In genomic region chr7:13262929-13263530, GRCh38 we compare ENCODE assay signal across 9 cellular contexts.
DNase-seq lines count a peak whose midpoint lies in the region; ATAC-seq, FAIRE-seq and TF ChIP-seq lines count a peak whose summit lies in the region.
"Had no signal": no experiment of that assay in that cellular context is flagged by ENCODE, and none has a peak within 500 bp of the region (broad histone marks: within the 10 kb centered on the region; RNA-seq: fewer than 3 reads in every experiment).

No MANE protein-coding gene starts in this region.

- H3K4me3 ChIP-seq in esophagus squamous epithelium = no peak overlapping the region
- H3K4me3 ChIP-seq in osteoblast (ENCODE audit: insufficient read depth, low read length) = no peak overlapping the region
- H3K4me3 ChIP-seq: BLaER1 had no signal

- H3K79me2 ChIP-seq in osteoblast (ENCODE audit: insufficient read depth, low read length) = no peaks in the 10 kb centered on the region

- no peak for FAIRE-seq in HTR-8/SVneo (lab: Jason Lieb, UNC)

- H4K20me1 ChIP-seq in osteoblast (ENCODE audit: insufficient read depth, low read length) = no peaks in the 10 kb centered on the region
- H4K20me1 ChIP-seq: BLaER1 had no signal

- H2AFZ ChIP-seq in osteoblast (ENCODE audit: low read length) = no peak overlapping the region

- no peak for TF ChIP-seq POLR2A in esophagus squamous epithelium (IDR thresholded peaks at IDR 0.05)

- WGBS in esophagus squamous epithelium, 2 donors = 2 to 4% methylated on average over 4 of the region's 4 CpGs

- intact Hi-C loops in esophagus squamous epithelium (cut with DNase I) = loop anchor here (5.0 to 10.0 kb wide), 3 partner anchors 588 to 738 kb away; no protein-coding TSS in a partner anchor

- H3K36me3 ChIP-seq in esophagus squamous epithelium (no peaks in the 10 kb centered on the region), osteoblast (ENCODE audit: insufficient read depth, low read length) (no peaks in the 10 kb centered on the region)
- H3K36me3 ChIP-seq: BLaER1 had no signal

- no peak overlapping the region for H3K4me2 ChIP-seq in osteoblast (ENCODE audit: insufficient read depth, low read length)
- H3K4me2 ChIP-seq: BLaER1 had no signal

- H3K4me1 ChIP-seq in esophagus squamous epithelium = no peaks in the 10 kb centered on the region
- no peaks in the 10 kb centered on the region for H3K4me1 ChIP-seq in osteoblast (ENCODE audit: insufficient read depth, low read length)
- H3K4me1 ChIP-seq: BLaER1 had no signal

- H3K27me3 ChIP-seq in esophagus squamous epithelium (no peaks in the 10 kb centered on the region), osteoblast (ENCODE audit: insufficient read depth, low read length) (no peaks in the 10 kb centered on the region)
- H3K27me3 ChIP-seq: BLaER1 had no signal

- DNase-seq in DMS79 treated with DMSO at 0.1 percent for 48 hours (lab: John Stamatoyannopoulos, UW) (peak; percentile 34), DMS79 (lab: John Stamatoyannopoulos, UW) (no peak), HTR-8/SVneo (ENCODE audit: insufficient read length, low spot score) (peak; percentile 25), RPMI7951 (ENCODE audit: low read depth) (peak; percentile 41), esophagus squamous epithelium (lab: John Stamatoyannopoulos, UW) (no peak), osteoblast (ENCODE audit: insufficient read length, low spot score, missing footprints) (no peak)

- H3K9me3 ChIP-seq in esophagus squamous epithelium (no peaks in the 10 kb centered on the region), osteoblast (ENCODE audit: low read depth, low read length) (no peaks in the 10 kb centered on the region)
- H3K9me3 ChIP-seq: BLaER1 had no signal

- peak; percentile 45 to 77 (median 52) for TF ChIP-seq CTCF in esophagus squamous epithelium (IDR thresholded peaks at IDR 0.05)
- TF ChIP-seq CTCF in osteoblast (IDR thresholded peaks at IDR 0.05; ENCODE audit: extremely low read depth, low read depth, low read length) = peak; percentile 55

- H3K27ac ChIP-seq in esophagus squamous epithelium = no peak overlapping the region
- no peak overlapping the region for H3K27ac ChIP-seq in osteoblast (ENCODE audit: low read depth, low read length)
- H3K27ac ChIP-seq: BLaER1 had no signal

- ATAC-seq in GM19455 (IDR thresholded peaks at IDR 0.05; ENCODE audit: unreplicated experiment) (no peak), HG03469 (IDR thresholded peaks at IDR 0.05; ENCODE audit: unreplicated experiment) (no peak)

Comparison
In these comparisons a context has a peak if more than half of its experiments do, and no peak if none do; other contexts are left out.
1. DNase-seq: peak in DMS79 treated with DMSO at 0.1 percent for 48 hours (single experiment), HTR-8/SVneo (single experiment) and RPMI7951 (single experiment); none in DMS79 (single experiment), esophagus squamous epithelium (single experiment) and osteoblast (single experiment).